12 cellular contexts compared by ENCODE assay signal in the genomic region with DNA sequence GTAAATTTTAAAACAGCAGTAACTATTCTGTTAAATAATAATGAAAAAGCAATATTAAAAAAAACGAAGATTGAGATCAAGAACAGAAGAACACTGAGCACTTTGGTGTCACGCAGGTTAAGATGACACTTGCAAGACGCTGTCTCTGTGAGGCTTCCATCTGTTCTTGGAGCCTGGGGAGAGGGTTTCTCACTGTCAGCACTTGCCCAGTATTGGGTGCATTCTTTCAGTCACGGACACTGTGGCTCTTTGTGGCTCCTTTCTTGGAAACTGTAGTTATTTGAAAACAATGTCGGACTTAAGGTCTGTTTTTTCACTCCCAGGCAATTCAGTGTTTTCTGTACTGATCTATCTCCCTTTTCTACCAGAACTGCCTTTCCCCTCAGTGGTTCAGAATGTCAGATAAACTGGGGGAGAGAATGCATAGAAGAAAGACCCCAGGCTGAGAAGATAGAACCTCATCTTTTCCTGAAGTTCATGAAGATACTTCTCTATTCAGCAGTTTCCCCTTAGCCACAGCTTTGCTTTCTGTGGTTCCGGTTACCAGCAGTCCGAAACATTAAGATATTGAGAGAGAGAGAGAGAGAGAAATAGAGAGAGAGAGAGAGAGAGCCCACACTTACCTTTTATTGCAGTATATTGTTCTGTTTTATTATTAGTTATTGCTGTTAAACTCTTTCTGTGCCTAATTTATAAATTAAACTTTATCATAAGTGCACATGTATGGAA.
A peak's percentile ranks its signal among the peaks of the same experiment; 100 is the strongest.
DNase-seq lines count a peak whose midpoint lies in the region; ATAC-seq lines count a peak whose summit lies in the region.
"Had no signal": no experiment of that assay in that cellular context is flagged by ENCODE, and none has a peak within 500 bp of the region (broad histone marks: within the 10 kb centered on the region; RNA-seq: fewer than 3 reads in every experiment).

No MANE protein-coding gene starts in this region.

- peak; percentile 37 for DNase-seq in NOMO-1 treated with DMSO at 0.1 percent for 48 hours (lab: John Stamatoyannopoulos, UW; ENCODE audit: unreplicated experiment)
- no peak for DNase-seq in NOMO-1 treated with dmso at 0.1 percent for 144 hours (lab: John Stamatoyannopoulos, UW; ENCODE audit: unreplicated experiment)
- DNase-seq in MV-4-11 (lab: John Stamatoyannopoulos, UW) = peak; percentile 62
- DNase-seq in OCI-M1 (lab: John Stamatoyannopoulos, UW) = peak; percentile 32
- no peak for DNase-seq in cerebellar nuclear complex (lab: John Stamatoyannopoulos, UW)
- DNase-seq in left cardiac atrium = no peak
- DNase-seq in HUDEP-2 (lab: John Stamatoyannopoulos, UW; ENCODE audit: unreplicated experiment in 76 of 76) = no peak
- DNase-seq: 8988T; Calu3; CD8-positive, alpha-beta T cell; DMS79 treated with DMSO at 0.1 percent for 48 hours; GF-D8 had no signal

- no peak for ATAC-seq in left cardiac atrium
- ATAC-seq: CD8-positive, alpha-beta T cell had no signal

- intact Hi-C loops in left cardiac atrium (cut with DNase I) = no loop called here

Comparison
In these comparisons a context has a peak if more than half of its experiments do, and no peak if none do; other contexts are left out.
1. DNase-seq: peak in NOMO-1 treated with DMSO at 0.1 percent for 48 hours (single experiment), MV-4-11 (single experiment) and OCI-M1 (single experiment); none in NOMO-1 treated with dmso at 0.1 percent for 144 hours (single experiment), cerebellar nuclear complex (0 of 2), left cardiac atrium (single experiment) and HUDEP-2 (0 of 76).